ENCODE assay signal across 1 cellular context in the genomic region with DNA sequence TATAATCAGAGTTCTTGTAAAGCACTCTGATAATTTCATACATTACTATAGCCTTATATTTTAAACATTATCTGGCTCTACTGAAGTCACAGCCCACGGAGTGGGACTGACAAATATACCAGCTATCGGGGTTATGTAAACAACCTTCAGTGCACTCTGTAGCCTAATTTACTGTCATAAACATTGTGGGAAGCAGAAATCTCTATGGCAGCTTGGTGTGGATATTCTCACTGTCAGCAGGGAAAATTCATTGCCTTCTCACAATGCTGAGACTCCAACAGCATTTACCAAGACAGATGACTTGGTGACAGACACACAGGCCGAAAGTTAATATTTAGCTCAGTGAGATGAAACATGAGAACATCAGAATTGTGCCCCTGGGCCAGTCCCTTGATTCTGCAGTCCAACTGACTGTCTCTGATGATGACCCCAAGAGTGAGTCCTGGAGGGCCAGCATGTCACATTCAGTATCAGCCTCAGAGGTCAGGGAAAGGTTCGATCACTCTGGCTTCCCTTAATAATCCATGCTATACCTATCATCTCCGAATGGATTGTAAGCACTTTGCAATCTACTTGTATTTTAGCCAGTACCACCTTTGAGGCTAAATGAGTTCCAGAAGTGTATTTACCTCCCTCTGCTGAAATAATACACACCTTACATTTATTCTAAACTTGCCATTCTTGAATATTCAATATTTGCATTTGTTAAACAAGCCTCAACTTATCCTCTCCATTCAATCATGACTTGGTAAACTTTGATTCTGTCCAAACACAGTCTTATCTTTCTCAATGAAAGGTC.
TF ChIP-seq lines count a peak whose summit lies in the region.

No MANE protein-coding gene starts in this region.

TF ChIP-seq in HEK293, 187 proteins besides CTCF, POLR2A, EP300 and RAD21 (continued from another document and continues in another):
- TF ChIP-seq, protein P1, sequence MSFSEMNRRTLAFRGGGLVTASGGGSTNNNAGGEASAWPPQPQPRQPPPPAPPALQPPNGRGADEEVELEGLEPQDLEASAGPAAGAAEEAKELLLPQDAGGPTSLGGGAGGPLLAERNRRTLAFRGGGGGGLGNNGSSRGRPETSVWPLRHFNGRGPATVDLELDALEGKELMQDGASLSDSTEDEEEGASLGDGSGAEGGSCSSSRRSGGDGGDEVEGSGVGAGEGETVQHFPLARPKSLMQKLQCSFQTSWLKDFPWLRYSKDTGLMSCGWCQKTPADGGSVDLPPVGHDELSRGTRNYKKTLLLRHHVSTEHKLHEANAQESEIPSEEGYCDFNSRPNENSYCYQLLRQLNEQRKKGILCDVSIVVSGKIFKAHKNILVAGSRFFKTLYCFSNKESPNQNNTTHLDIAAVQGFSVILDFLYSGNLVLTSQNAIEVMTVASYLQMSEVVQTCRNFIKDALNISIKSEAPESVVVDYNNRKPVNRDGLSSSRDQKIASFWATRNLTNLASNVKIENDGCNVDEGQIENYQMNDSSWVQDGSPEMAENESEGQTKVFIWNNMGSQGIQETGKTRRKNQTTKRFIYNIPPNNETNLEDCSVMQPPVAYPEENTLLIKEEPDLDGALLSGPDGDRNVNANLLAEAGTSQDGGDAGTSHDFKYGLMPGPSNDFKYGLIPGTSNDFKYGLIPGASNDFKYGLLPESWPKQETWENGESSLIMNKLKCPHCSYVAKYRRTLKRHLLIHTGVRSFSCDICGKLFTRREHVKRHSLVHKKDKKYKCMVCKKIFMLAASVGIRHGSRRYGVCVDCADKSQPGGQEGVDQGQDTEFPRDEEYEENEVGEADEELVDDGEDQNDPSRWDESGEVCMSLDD (tag by site-specific recombination; IDR thresholded peaks at IDR 0.05) = no peak
- TF ChIP-seq ZNF791 (tag by site-specific recombination; IDR thresholded peaks at IDR 0.05) (no peak), ZNF169 (tag by site-specific recombination; IDR thresholded peaks at IDR 0.05) (no peak), HOXC10 (CRISPR knock-in tag; IDR thresholded peaks at IDR 0.05) (no peak), ZNF76 (tag by site-specific recombination; IDR thresholded peaks at IDR 0.05; ENCODE audit: borderline replicate concordance, low read depth) (no peak), ZNF114 (tag by site-specific recombination; IDR thresholded peaks at IDR 0.05) (no peak), ZFP69B (tag by site-specific recombination; IDR thresholded peaks at IDR 0.05) (no peak), ZBTB21 (tag by site-specific recombination; IDR thresholded peaks at IDR 0.05) (no peak), ZNF223 (tag by site-specific recombination; IDR thresholded peaks at IDR 0.05) (no peak), ZNF549 (tag by site-specific recombination; IDR thresholded peaks at IDR 0.05) (no peak), BCL11B (tag by site-specific recombination; IDR thresholded peaks at IDR 0.05; ENCODE audit: low read depth) (no peak), PRDM1 (tag by site-specific recombination; IDR thresholded peaks at IDR 0.05) (no peak), ZNF768 (tag by site-specific recombination; IDR thresholded peaks at IDR 0.05) (no peak), ZNF10 (tag by site-specific recombination; IDR thresholded peaks at IDR 0.05) (no peak), ZNF626 (tag by site-specific recombination; IDR thresholded peaks at IDR 0.05) (no peak), ZNF184 (tag by site-specific recombination; IDR thresholded peaks at IDR 0.05) (no peak), GLI4 (tag by site-specific recombination; IDR thresholded peaks at IDR 0.05) (no peak), ZFP3 (tag by site-specific recombination; IDR thresholded peaks at IDR 0.05; ENCODE audit: low read depth) (no peak), KLF8 (tag by site-specific recombination; IDR thresholded peaks at IDR 0.05) (no peak), ZNF140 (tag by site-specific recombination; IDR thresholded peaks at IDR 0.05) (no peak), ZNF174 (tag by site-specific recombination; IDR thresholded peaks at IDR 0.05) (no peak), TRIM28 (IDR thresholded peaks at IDR 0.05; ENCODE audit: borderline replicate concordance, low read length) (peak; percentile 78; the same call in 1 of the 2 replicates), YY1 (tag by site-specific recombination; IDR thresholded peaks at IDR 0.05) (no peak), ZBTB1 (tag by site-specific recombination; IDR thresholded peaks at IDR 0.05) (no peak), SETDB1 (IDR thresholded peaks at IDR 0.05; ENCODE audit: insufficient read length, low read length) (no peak), KLF16 (tag by site-specific recombination; IDR thresholded peaks at IDR 0.05) (no peak), ZNF473 (tag by site-specific recombination; IDR thresholded peaks at IDR 0.05) (no peak), ZFP41 (tag by site-specific recombination; IDR thresholded peaks at IDR 0.05; ENCODE audit: borderline replicate concordance) (no peak), ZNF585B (tag by site-specific recombination; IDR thresholded peaks at IDR 0.05) (no peak), ZSCAN16 (tag by site-specific recombination; IDR thresholded peaks at IDR 0.05) (peak; percentile 42; the same call in 1 of the 2 replicates), ZNF248 (tag by site-specific recombination; IDR thresholded peaks at IDR 0.05) (no peak), ZBTB8A (tag by site-specific recombination; IDR thresholded peaks at IDR 0.05) (no peak), IKZF3 (tag by site-specific recombination; IDR thresholded peaks at IDR 0.05) (peak; percentile 56; the same call in 1 of the 2 replicates), SALL2 (tag by site-specific recombination; IDR thresholded peaks at IDR 0.05; ENCODE audit: borderline replicate concordance) (no peak), REPIN1 (tag by site-specific recombination; IDR thresholded peaks at IDR 0.05; ENCODE audit: low read depth) (no peak), ZNF404 (tag by site-specific recombination; IDR thresholded peaks at IDR 0.05) (no peak), ZNF654 (tag by site-specific recombination; IDR thresholded peaks at IDR 0.05; ENCODE audit: low read depth) (no peak), ZNF600 (tag by site-specific recombination; IDR thresholded peaks at IDR 0.05) (no peak), ZNF24 (tag by site-specific recombination; IDR thresholded peaks at IDR 0.05) (no peak), ZNF423 (tag by site-specific recombination; IDR thresholded peaks at IDR 0.05) (no peak)
- TF ChIP-seq, protein P2, sequence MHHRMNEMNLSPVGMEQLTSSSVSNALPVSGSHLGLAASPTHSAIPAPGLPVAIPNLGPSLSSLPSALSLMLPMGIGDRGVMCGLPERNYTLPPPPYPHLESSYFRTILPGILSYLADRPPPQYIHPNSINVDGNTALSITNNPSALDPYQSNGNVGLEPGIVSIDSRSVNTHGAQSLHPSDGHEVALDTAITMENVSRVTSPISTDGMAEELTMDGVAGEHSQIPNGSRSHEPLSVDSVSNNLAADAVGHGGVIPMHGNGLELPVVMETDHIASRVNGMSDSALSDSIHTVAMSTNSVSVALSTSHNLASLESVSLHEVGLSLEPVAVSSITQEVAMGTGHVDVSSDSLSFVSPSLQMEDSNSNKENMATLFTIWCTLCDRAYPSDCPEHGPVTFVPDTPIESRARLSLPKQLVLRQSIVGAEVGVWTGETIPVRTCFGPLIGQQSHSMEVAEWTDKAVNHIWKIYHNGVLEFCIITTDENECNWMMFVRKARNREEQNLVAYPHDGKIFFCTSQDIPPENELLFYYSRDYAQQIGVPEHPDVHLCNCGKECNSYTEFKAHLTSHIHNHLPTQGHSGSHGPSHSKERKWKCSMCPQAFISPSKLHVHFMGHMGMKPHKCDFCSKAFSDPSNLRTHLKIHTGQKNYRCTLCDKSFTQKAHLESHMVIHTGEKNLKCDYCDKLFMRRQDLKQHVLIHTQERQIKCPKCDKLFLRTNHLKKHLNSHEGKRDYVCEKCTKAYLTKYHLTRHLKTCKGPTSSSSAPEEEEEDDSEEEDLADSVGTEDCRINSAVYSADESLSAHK (tag by site-specific recombination; IDR thresholded peaks at IDR 0.05) = peak; percentile 40; the same call in 1 of the 2 replicates
- TF ChIP-seq, protein P3, sequence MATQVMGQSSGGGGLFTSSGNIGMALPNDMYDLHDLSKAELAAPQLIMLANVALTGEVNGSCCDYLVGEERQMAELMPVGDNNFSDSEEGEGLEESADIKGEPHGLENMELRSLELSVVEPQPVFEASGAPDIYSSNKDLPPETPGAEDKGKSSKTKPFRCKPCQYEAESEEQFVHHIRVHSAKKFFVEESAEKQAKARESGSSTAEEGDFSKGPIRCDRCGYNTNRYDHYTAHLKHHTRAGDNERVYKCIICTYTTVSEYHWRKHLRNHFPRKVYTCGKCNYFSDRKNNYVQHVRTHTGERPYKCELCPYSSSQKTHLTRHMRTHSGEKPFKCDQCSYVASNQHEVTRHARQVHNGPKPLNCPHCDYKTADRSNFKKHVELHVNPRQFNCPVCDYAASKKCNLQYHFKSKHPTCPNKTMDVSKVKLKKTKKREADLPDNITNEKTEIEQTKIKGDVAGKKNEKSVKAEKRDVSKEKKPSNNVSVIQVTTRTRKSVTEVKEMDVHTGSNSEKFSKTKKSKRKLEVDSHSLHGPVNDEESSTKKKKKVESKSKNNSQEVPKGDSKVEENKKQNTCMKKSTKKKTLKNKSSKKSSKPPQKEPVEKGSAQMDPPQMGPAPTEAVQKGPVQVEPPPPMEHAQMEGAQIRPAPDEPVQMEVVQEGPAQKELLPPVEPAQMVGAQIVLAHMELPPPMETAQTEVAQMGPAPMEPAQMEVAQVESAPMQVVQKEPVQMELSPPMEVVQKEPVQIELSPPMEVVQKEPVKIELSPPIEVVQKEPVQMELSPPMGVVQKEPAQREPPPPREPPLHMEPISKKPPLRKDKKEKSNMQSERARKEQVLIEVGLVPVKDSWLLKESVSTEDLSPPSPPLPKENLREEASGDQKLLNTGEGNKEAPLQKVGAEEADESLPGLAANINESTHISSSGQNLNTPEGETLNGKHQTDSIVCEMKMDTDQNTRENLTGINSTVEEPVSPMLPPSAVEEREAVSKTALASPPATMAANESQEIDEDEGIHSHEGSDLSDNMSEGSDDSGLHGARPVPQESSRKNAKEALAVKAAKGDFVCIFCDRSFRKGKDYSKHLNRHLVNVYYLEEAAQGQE (tag by site-specific recombination; IDR thresholded peaks at IDR 0.05) = no peak
- TF ChIP-seq, protein P4, sequence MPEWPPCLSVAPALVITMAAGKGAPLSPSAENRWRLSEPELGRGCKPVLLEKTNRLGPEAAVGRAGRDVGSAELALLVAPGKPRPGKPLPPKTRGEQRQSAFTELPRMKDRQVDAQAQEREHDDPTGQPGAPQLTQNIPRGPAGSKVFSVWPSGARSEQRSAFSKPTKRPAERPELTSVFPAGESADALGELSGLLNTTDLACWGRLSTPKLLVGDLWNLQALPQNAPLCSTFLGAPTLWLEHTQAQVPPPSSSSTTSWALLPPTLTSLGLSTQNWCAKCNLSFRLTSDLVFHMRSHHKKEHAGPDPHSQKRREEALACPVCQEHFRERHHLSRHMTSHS (tag by site-specific recombination; IDR thresholded peaks at IDR 0.05) = peak; percentile 63; the same call in 1 of the 2 replicates
- TF ChIP-seq, protein P5, sequence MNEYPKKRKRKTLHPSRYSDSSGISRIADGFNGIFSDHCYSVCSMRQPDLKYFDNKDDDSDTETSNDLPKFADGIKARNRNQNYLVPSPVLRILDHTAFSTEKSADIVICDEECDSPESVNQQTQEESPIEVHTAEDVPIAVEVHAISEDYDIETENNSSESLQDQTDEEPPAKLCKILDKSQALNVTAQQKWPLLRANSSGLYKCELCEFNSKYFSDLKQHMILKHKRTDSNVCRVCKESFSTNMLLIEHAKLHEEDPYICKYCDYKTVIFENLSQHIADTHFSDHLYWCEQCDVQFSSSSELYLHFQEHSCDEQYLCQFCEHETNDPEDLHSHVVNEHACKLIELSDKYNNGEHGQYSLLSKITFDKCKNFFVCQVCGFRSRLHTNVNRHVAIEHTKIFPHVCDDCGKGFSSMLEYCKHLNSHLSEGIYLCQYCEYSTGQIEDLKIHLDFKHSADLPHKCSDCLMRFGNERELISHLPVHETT (tag by site-specific recombination; IDR thresholded peaks at IDR 0.05) = no peak
- TF ChIP-seq, protein P6, sequence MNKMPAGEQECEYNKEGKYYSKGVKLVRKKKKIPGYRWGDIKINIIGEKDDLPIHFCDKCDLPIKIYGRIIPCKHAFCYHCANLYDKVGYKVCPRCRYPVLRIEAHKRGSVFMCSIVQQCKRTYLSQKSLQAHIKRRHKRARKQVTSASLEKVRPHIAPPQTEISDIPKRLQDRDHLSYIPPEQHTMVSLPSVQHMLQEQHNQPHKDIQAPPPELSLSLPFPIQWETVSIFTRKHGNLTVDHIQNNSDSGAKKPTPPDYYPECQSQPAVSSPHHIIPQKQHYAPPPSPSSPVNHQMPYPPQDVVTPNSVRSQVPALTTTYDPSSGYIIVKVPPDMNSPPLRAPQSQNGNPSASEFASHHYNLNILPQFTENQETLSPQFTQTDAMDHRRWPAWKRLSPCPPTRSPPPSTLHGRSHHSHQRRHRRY (tag by site-specific recombination; IDR thresholded peaks at IDR 0.05) = no peak
- TF ChIP-seq, protein P7, sequence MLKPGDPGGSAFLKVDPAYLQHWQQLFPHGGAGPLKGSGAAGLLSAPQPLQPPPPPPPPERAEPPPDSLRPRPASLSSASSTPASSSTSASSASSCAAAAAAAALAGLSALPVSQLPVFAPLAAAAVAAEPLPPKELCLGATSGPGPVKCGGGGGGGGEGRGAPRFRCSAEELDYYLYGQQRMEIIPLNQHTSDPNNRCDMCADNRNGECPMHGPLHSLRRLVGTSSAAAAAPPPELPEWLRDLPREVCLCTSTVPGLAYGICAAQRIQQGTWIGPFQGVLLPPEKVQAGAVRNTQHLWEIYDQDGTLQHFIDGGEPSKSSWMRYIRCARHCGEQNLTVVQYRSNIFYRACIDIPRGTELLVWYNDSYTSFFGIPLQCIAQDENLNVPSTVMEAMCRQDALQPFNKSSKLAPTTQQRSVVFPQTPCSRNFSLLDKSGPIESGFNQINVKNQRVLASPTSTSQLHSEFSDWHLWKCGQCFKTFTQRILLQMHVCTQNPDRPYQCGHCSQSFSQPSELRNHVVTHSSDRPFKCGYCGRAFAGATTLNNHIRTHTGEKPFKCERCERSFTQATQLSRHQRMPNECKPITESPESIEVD (tag by site-specific recombination; IDR thresholded peaks at IDR 0.05) = peak; percentile 75
- TF ChIP-seq, protein P8, sequence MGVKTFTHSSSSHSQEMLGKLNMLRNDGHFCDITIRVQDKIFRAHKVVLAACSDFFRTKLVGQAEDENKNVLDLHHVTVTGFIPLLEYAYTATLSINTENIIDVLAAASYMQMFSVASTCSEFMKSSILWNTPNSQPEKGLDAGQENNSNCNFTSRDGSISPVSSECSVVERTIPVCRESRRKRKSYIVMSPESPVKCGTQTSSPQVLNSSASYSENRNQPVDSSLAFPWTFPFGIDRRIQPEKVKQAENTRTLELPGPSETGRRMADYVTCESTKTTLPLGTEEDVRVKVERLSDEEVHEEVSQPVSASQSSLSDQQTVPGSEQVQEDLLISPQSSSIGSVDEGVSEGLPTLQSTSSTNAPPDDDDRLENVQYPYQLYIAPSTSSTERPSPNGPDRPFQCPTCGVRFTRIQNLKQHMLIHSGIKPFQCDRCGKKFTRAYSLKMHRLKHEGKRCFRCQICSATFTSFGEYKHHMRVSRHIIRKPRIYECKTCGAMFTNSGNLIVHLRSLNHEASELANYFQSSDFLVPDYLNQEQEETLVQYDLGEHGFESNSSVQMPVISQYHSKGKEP (tag by site-specific recombination; IDR thresholded peaks at IDR 0.05) = 0 out of 2 replicates have a peak, but pooled peaks have one; percentile 29
